16 cellular contexts compared by ENCODE assay signal in the genomic region with DNA sequence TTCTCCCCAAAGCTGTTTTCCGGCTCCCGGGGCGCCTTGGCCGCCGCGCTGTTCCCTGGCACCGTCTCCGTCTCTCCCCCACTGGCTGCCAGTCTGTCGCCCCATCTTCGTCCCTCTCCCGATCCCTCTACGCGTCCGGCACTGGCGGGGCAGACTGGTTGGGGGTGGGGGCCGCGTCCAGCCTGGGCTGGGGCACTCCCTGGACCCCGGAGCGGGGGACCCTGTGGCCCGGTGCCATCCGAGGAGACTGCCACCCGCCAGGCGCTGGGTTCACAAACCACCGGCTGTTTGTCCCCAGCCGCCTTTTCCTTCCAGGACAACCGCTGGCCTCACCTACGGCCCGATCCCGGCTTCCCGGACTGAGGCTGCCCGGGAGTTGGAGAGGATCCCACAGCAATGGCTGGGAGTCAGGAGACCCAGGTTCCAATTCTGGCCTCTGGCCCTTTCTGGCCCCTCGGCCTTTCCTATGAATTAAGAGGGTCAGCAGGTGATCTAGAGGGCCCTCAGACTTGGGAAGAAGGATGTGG. TPM values are rescaled to one million over a fixed set of nuclear protein-coding genes. Genes with fewer than 3 reads are reported as not detected.
A peak's percentile ranks its signal among the peaks of the same experiment; 100 is the strongest.
DNase-seq lines count a peak whose midpoint lies in the region; ATAC-seq, FAIRE-seq and TF ChIP-seq lines count a peak whose summit lies in the region.
"Had no signal": no experiment of that assay in that cellular context is flagged by ENCODE, and none has a peak within 500 bp of the region (broad histone marks: within the 10 kb centered on the region; RNA-seq: fewer than 3 reads in every experiment).

No MANE protein-coding gene starts in this region.

- TF ChIP-seq RAD21 in A549 (conservative IDR thresholded peaks at IDR 0.05 in 1 of 2, IDR thresholded peaks at IDR 0.05 in 1 of 2) (no peak), K562 (CRISPR knock-in tag; conservative IDR thresholded peaks at IDR 0.05 in 1 of 2, IDR thresholded peaks at IDR 0.05 in 1 of 2) (no peak)

- CTCF ChIA-PET in A549 (lab: Yijun Ruan, JAX) (interaction anchor here (0.7 to 7.8 kb wide), 11 partner anchors 8 to 238 kb away, joined by 3 to 78 read pairs (median 4); no protein-coding TSS in a partner anchor), K562 (lab: Yijun Ruan, JAX; ENCODE audit: low intra/inter-chr PET ratio) (interaction anchor here (2.5 to 6.7 kb wide), 4 partner anchors 73 to 239 kb away, joined by 10 to 135 read pairs (median 16); no protein-coding TSS in a partner anchor)

- no peaks in the 10 kb centered on the region for H3K36me3 Mint-ChIP-seq in memory B cell
- H3K36me3 Mint-ChIP-seq: CD8-positive, alpha-beta T cell; T-cell had no signal

- peak overlapping the region; percentile 94 for H3K4me2 ChIP-seq in A549
- no peak overlapping the region for H3K4me2 ChIP-seq in K562 (ENCODE audit: insufficient read depth, low read length)

- H3K4me3 ChIP-seq in A549 (peak overlapping the region; percentile 63), K562 (no peak overlapping the region)

- peaks cover 71% of the 10 kb centered on the region for H4K20me1 ChIP-seq in K562 (replicated peaks; ENCODE audit: control insufficient read depth, insufficient read depth, low read length)

- in situ Hi-C loops in G401 (cut with HindIII; ENCODE audit: low sequenced_read_pairs) = no loop called here
- in situ Hi-C loops in K562 (cut with MboI) = no loop called here
- in situ Hi-C loops in KBM-7 (cut with MboI; ENCODE audit: low pct_unique_long_range_greater_than_20kb, low sequenced_read_pairs) = no loop called here

- no peaks in the 10 kb centered on the region for H3K79me2 ChIP-seq in K562 (ENCODE audit: control insufficient read depth, insufficient read depth, low read length)

- H3K9ac ChIP-seq in K562 (ENCODE audit: insufficient read depth in 1 of 2, low read depth in 2 of 2, low read length in 2 of 2) = no peak overlapping the region

- no TSS peak for BruUV-seq in K562 (replicated peaks; lab: Mats Ljungman, UMichigan)

- peaks cover 63 to 84% of the 10 kb centered on the region in 2 experiments for H3K27me3 ChIP-seq in K562 (ENCODE audit: control insufficient read depth in 2 of 2, insufficient read depth in 2 of 2, low read length in 2 of 2)

- TF ChIP-seq POLR2A in A549 (IDR thresholded peaks at IDR 0.05; ENCODE audit: low read length) (no peak), K562 (conservative IDR thresholded peaks at IDR 0.05) (no peak)

- no peaks in the 10 kb centered on the region for H3K9me3 ChIP-seq in A549
- no peaks in the 10 kb centered on the region for H3K9me3 ChIP-seq in K562 (replicated peaks; ENCODE audit: control insufficient read depth, insufficient read depth, low read depth, low read length)
- H3K9me3 ChIP-seq: left lung had no signal

- H3K4me1 ChIP-seq in A549 (peaks cover 47% of the 10 kb centered on the region), K562 (replicated peaks in 1 of 2; ENCODE audit: control insufficient read depth in 2 of 2, insufficient read depth in 2 of 2, low read length in 2 of 2) (peaks cover 0 to 42% of the 10 kb centered on the region in 2 experiments; a peak in 3 of 5 replicates)

- H3K27ac ChIP-seq in A549 (peak overlapping the region; percentile 78 to 90; a peak in 5 of 6 replicates), K562 (ENCODE audit: extremely low read depth, low read depth, low read length) (no peak overlapping the region)
- H3K27ac ChIP-seq: left lung had no signal

- intact Hi-C loops in K562 (cut with micrococcal nuclease) = loop anchor here (2.0 kb wide), 1 partner anchor 59 kb away; no protein-coding TSS in a partner anchor

- H3K27me3 Mint-ChIP-seq in memory B cell = peaks cover 31% of the 10 kb centered on the region

- H3K4me1 Mint-ChIP-seq in memory B cell = peaks cover 10% of the 10 kb centered on the region

- H3K9me3 Mint-ChIP-seq in memory B cell = no peaks in the 10 kb centered on the region
- H3K9me3 Mint-ChIP-seq: activated naive CD4-positive, alpha-beta T cell treated with anti-CD3 and anti-CD28 coated beads for 36 hours; CD8-positive, alpha-beta T cell; T-cell had no signal

- no peak overlapping the region for H3K27ac Mint-ChIP-seq in memory B cell
- H3K27ac Mint-ChIP-seq: activated naive CD4-positive, alpha-beta T cell treated with anti-CD3 and anti-CD28 coated beads for 36 hours; CD8-positive, alpha-beta T cell; T-cell had no signal

- no peak for FAIRE-seq in A549 (lab: Jason Lieb, UNC)
- FAIRE-seq in K562 (lab: Jason Lieb, UNC) = no peak

- POLR2A ChIA-PET in A549 (lab: Yijun Ruan, JAX) (no interaction called here), K562 (lab: Yijun Ruan, JAX) (interaction anchor here (0.6 to 1.0 kb wide), 7 partner anchors 13 to 104 kb away, joined by 3 to 5 read pairs (median 3); no protein-coding TSS in a partner anchor)

- no peak for TF ChIP-seq CTCF in A549 (IDR thresholded peaks at IDR 0.05)
- TF ChIP-seq CTCF in K562 (IDR thresholded peaks at IDR 0.05 in 2 of 3, conservative IDR thresholded peaks at IDR 0.05 in 1 of 3; ENCODE audit: insufficient read depth in 2 of 3, low read depth in 1 of 3, low read length in 3 of 3) = no peak

- DNase-seq in A549 (ENCODE audit: low read depth in 1 of 2, low spot score in 1 of 2) (no peak), G401 (ENCODE audit: low spot score) (peak; percentile 13), K562 (ENCODE audit: extremely low read depth in 1 of 4, low spot score in 3 of 4) (peak in 2 of 4 experiments; percentile 44 to 62), memory B cell (ENCODE audit: low spot score in 2 of 2) (no peak), KBM-7 (no peak), GDM1 (lab: John Stamatoyannopoulos, UW) (no peak), NCI-H510A treated with DMSO at 0.1 percent for 48 hours (lab: John Stamatoyannopoulos, UW) (no peak)
- DNase-seq: activated CD4-positive, alpha-beta T cell treated with anti-CD3 and anti-CD28 coated beads, Interleukin-2, amount 50 U/mL, for 1 hour; activated naive CD4-positive, alpha-beta T cell treated with anti-CD3 and anti-CD28 coated beads for 36 hours; CD8-positive, alpha-beta T cell; NCI-H1694 treated with DMSO at 0.1 percent for 48 hours; T-cell had no signal

- no peaks in the 10 kb centered on the region for H3K36me3 ChIP-seq in K562 (ENCODE audit: control insufficient read depth, insufficient read depth, low read length)
- H3K36me3 ChIP-seq: left lung had no signal

- peak in 1 of 2 experiments; percentile 4; a peak in 3 of 6 replicates for ATAC-seq in A549
- ATAC-seq in K562 = no peak
- ATAC-seq in memory B cell (ENCODE audit: low read depth) = no peak
- ATAC-seq in GM18870 (IDR thresholded peaks at IDR 0.05; ENCODE audit: unreplicated experiment) = no peak

- H3K9me1 ChIP-seq in K562 (ENCODE audit: control insufficient read depth, insufficient read depth, low read length) = peaks cover 6% of the 10 kb centered on the region

- no peak overlapping the region for H2AFZ ChIP-seq in K562 (ENCODE audit: low read depth, low read length)

- 17% methylated on average over 29 of the region's 32 CpGs for WGBS in A549 (ENCODE audit: missing lambda C conversion rate)
- 27% methylated on average over 32 of the region's 32 CpGs for WGBS in K562 (ENCODE audit: insufficient coverage, low coverage, missing lambda C conversion rate)

- TF ChIP-seq EP300 in A549 (IDR thresholded peaks at IDR 0.05) = no peak
- no peak for TF ChIP-seq EP300 in K562 (IDR thresholded peaks at IDR 0.05; ENCODE audit: low read length)

- peak overlapping the region; percentile 60 for H3K4me3 Mint-ChIP-seq in memory B cell
- H3K4me3 Mint-ChIP-seq: activated naive CD4-positive, alpha-beta T cell treated with anti-CD3 and anti-CD28 coated beads for 36 hours had no signal

RNA-seq across cellular contexts. Expression of gene FIBCD1, which starts 1.0 kb away (rescaled TPM):
- polyA plus RNA-seq in A549 (2011; rRNA removed) (4.8 and 4.9 TPM in 2 replicates), A549 (2017; fragmentation: RNase III; extraction: RNeasy Plus Mini Kit Qiagen cat#74134 plus additional on column Dnase treatment) (3.5 to 5.0 TPM (median 4.8 TPM) in 3 replicates), K562 (2011; rRNA removed) (0.79 and 1.2 TPM in 2 replicates), K562 (2014; fragmentation: Illumina TruSeq; extraction: Trizol) (not detected in 2 replicates), K562 (2014; fragmentation: Nextera tagmentation; extraction: Ambion mirVana) (not detected), K562 (2014; rRNA removed) (0.53 and 2.7 TPM in 2 replicates)
- 4.9 and 6.2 TPM in 2 replicates for polyA plus RNA-seq in A549 (2012; cell fraction: cytosol; rRNA removed)
- 8.9 and 11.6 TPM in 2 replicates for polyA plus RNA-seq in A549 (2012; cell fraction: nucleus; rRNA removed)
- 2.9 and 3.1 TPM in 2 replicates for polyA minus RNA-seq in A549 (2011; rRNA and poly(A)+ RNA removed)
- total RNA-seq in G401 (2014; rRNA removed; shearing (Covaris generic)) = 2.4 and 2.6 TPM in 2 replicates
- 0.21 TPM in 1 of 2 replicates, not detected in the other for total RNA-seq in K562 (2011; cell fraction: chromatin; rRNA removed; ENCODE audit: low replicate concordance)
- not detected in 2 replicates for total RNA-seq in K562 (2011; cell fraction: nucleolus; rRNA removed)
- not detected in 2 replicates for total RNA-seq in K562 (2011; cell fraction: nucleoplasm; rRNA removed)
- total RNA-seq in K562 (2014; rRNA removed) (1.00 and 2.1 TPM in 2 replicates), K562 (2014; rRNA removed; fragmentation: Illumina TruSeq; extraction: Trizol) (0.95 TPM in 1 of 2 replicates, not detected in the other), K562 (2015; rRNA removed; fragmentation: Illumina TruSeq; extraction: Trizol) (not detected in 2 replicates), K562 (2021) (0.71 and 1.5 TPM in 2 replicates)
- 2.1 and 3.8 TPM in 2 replicates for polyA plus RNA-seq in K562 (2011; cell fraction: cytosol; rRNA removed)
- 1.2 TPM in 2 replicates for polyA plus RNA-seq in K562 (2011; cell fraction: nucleus; rRNA removed)
- polyA plus RNA-seq in K562 (2012) = 0.91 and 1.3 TPM in 2 replicates
- not detected in 2 replicates for polyA minus RNA-seq in K562 (2011; rRNA and poly(A)+ RNA removed)
- polyA minus RNA-seq in K562 (2011; cell fraction: cytosol; rRNA and poly(A)+ RNA removed) = not detected in 2 replicates
- polyA minus RNA-seq in K562 (2011; cell fraction: nucleus; rRNA and poly(A)+ RNA removed) = 0.67 TPM in 1 of 2 replicates, not detected in the other
- total RNA-seq: activated naive CD4-positive, alpha-beta T cell treated with anti-CD3 and anti-CD28 coated beads for 36 hours; CD8-positive, alpha-beta T cell; T-cell had no signal

RNA-seq across cellular contexts. Expression of gene QRFP, which starts 43.5 kb away (rescaled TPM):
- not detected in 2 replicates for polyA plus RNA-seq in A549 (2011; rRNA removed)
- polyA plus RNA-seq in A549 (2012; cell fraction: cytosol; rRNA removed) = not detected in 2 replicates
- polyA plus RNA-seq in A549 (2012; cell fraction: nucleus; rRNA removed) = not detected in 2 replicates
- not detected in 3 replicates for polyA plus RNA-seq in A549 (2017; fragmentation: RNase III; extraction: RNeasy Plus Mini Kit Qiagen cat#74134 plus additional on column Dnase treatment)
- polyA minus RNA-seq in A549 (2011; rRNA and poly(A)+ RNA removed) = not detected in 2 replicates
- not detected in 2 replicates for total RNA-seq in G401 (2014; rRNA removed; shearing (Covaris generic))
- total RNA-seq in K562 (2011; cell fraction: chromatin; rRNA removed; ENCODE audit: low replicate concordance) = not detected in 2 replicates
- not detected in 2 replicates for total RNA-seq in K562 (2011; cell fraction: nucleolus; rRNA removed)
- total RNA-seq in K562 (2011; cell fraction: nucleoplasm; rRNA removed) = not detected in 2 replicates
- not detected in 2 replicates for total RNA-seq in K562 (2014; rRNA removed)
- not detected in 2 replicates for total RNA-seq in K562 (2014; rRNA removed; fragmentation: Illumina TruSeq; extraction: Trizol)
- not detected in 2 replicates for total RNA-seq in K562 (2015; rRNA removed; fragmentation: Illumina TruSeq; extraction: Trizol)
- total RNA-seq in K562 (2021) = not detected in 2 replicates
- polyA plus RNA-seq in K562 (2011; rRNA removed) = not detected in 2 replicates
- not detected in 2 replicates for polyA plus RNA-seq in K562 (2011; cell fraction: cytosol; rRNA removed)
- not detected in 2 replicates for polyA plus RNA-seq in K562 (2011; cell fraction: nucleus; rRNA removed)
- polyA plus RNA-seq in K562 (2012) = 0.51 and 0.70 TPM in 2 replicates
- not detected in 2 replicates for polyA plus RNA-seq in K562 (2014; fragmentation: Illumina TruSeq; extraction: Trizol)
- not detected for polyA plus RNA-seq in K562 (2014; fragmentation: Nextera tagmentation; extraction: Ambion mirVana)
- polyA plus RNA-seq in K562 (2014; rRNA removed) = not detected in 2 replicates
- not detected in 2 replicates for polyA minus RNA-seq in K562 (2011; rRNA and poly(A)+ RNA removed)
- not detected in 2 replicates for polyA minus RNA-seq in K562 (2011; cell fraction: cytosol; rRNA and poly(A)+ RNA removed)
- not detected in 2 replicates for polyA minus RNA-seq in K562 (2011; cell fraction: nucleus; rRNA and poly(A)+ RNA removed)
- total RNA-seq: activated naive CD4-positive, alpha-beta T cell treated with anti-CD3 and anti-CD28 coated beads for 36 hours; CD8-positive, alpha-beta T cell; H4; HT1080; T-cell had no signal
